Comparison of ENCODE assay signal across 1 cellular context in genomic region chr14:103879570-103880333, GRCh38.
TF ChIP-seq lines count a peak whose summit lies in the region.

No MANE protein-coding gene starts in this region.

TF ChIP-seq in HepG2, 621 proteins besides CTCF, POLR2A, EP300 and RAD21 (continued from another document and continues in another):
- TF ChIP-seq DMTF1 (CRISPR knock-in tag; IDR thresholded peaks at IDR 0.05), result no peak
- TF ChIP-seq HMGXB4 (CRISPR knock-in tag; IDR thresholded peaks at IDR 0.05; ENCODE audit: borderline replicate concordance in 1 of 2, low read depth in 1 of 2), result peak; percentile 14 to 78
- TF ChIP-seq HHEX (CRISPR knock-in tag; IDR thresholded peaks at IDR 0.05), result no peak
- no peak for TF ChIP-seq TRIM22 (IDR thresholded peaks at IDR 0.05)
- TF ChIP-seq ZNF296 (CRISPR knock-in tag; conservative IDR thresholded peaks at IDR 0.05), result no peak
- peak; percentile 81; the same call in 1 of the 2 replicates for TF ChIP-seq ZFP1 (CRISPR knock-in tag; IDR thresholded peaks at IDR 0.05)
- no peak for TF ChIP-seq CAMTA2 (CRISPR knock-in tag; IDR thresholded peaks at IDR 0.05; ENCODE audit: borderline replicate concordance)
- peak; percentile 61; the same call in 1 of the 2 replicates for TF ChIP-seq HMGXB3 (CRISPR knock-in tag; IDR thresholded peaks at IDR 0.05; ENCODE audit: borderline replicate concordance)
- TF ChIP-seq DNMT3B (CRISPR knock-in tag; conservative IDR thresholded peaks at IDR 0.05), result no peak
- no peak for TF ChIP-seq JUNB (CRISPR knock-in tag; IDR thresholded peaks at IDR 0.05; ENCODE audit: borderline replicate concordance)
- peak; percentile 78; the same call in 1 of the 2 replicates for TF ChIP-seq MEIS1 (CRISPR knock-in tag; IDR thresholded peaks at IDR 0.05; ENCODE audit: borderline replicate concordance)
- peak; percentile 70 for TF ChIP-seq CEBPG (CRISPR knock-in tag; IDR thresholded peaks at IDR 0.05)
- TF ChIP-seq SAP130 (CRISPR knock-in tag; IDR thresholded peaks at IDR 0.05; ENCODE audit: low read depth), result peak; percentile 90
- TF ChIP-seq ZSCAN25 (CRISPR knock-in tag; IDR thresholded peaks at IDR 0.05), result no peak
- peak; percentile 68; the same call in 1 of the 2 replicates for TF ChIP-seq ZNF350 (CRISPR knock-in tag; IDR thresholded peaks at IDR 0.05; ENCODE audit: borderline replicate concordance, low read depth)
- TF ChIP-seq CREM (IDR thresholded peaks at IDR 0.05), result peak; percentile 60; the same call in 1 of the 2 replicates
- no peak for TF ChIP-seq CREM (CRISPR knock-in tag; IDR thresholded peaks at IDR 0.05)
- TF ChIP-seq THAP9 (CRISPR knock-in tag; IDR thresholded peaks at IDR 0.05; ENCODE audit: borderline replicate concordance), result peak; percentile 85; the same call in 1 of the 2 replicates
- TF ChIP-seq KLF9 (CRISPR knock-in tag; IDR thresholded peaks at IDR 0.05; ENCODE audit: low read depth), result no peak
- no peak for TF ChIP-seq MAFF (IDR thresholded peaks at IDR 0.05; ENCODE audit: low read depth, low read length)
- no peak for TF ChIP-seq USF2 (IDR thresholded peaks at IDR 0.05; ENCODE audit: low read depth, low read length)
- peak; percentile 29; the same call in 1 of the 2 replicates for TF ChIP-seq USF2 (CRISPR knock-in tag; IDR thresholded peaks at IDR 0.05; ENCODE audit: borderline replicate concordance)
- TF ChIP-seq NR2C2 (CRISPR knock-in tag; IDR thresholded peaks at IDR 0.05; ENCODE audit: borderline replicate concordance), result peak; percentile 79
- TF ChIP-seq NR2F2 (IDR thresholded peaks at IDR 0.05; ENCODE audit: borderline replicate concordance, low read depth), result peak; percentile 69; the same call in 1 of the 2 replicates
- TF ChIP-seq WIZ (CRISPR knock-in tag; IDR thresholded peaks at IDR 0.05), result no peak
- peak; percentile 57; the same call in 1 of the 2 replicates for TF ChIP-seq SRY (CRISPR knock-in tag; IDR thresholded peaks at IDR 0.05)
- TF ChIP-seq ZC3H13 (CRISPR knock-in tag; IDR thresholded peaks at IDR 0.05), result 0 out of 2 replicates have a peak, but pooled peaks have one; percentile 23
- TF ChIP-seq TGIF2 (CRISPR knock-in tag; IDR thresholded peaks at IDR 0.05), result no peak
- TF ChIP-seq FLYWCH1 (CRISPR knock-in tag; IDR thresholded peaks at IDR 0.05), result no peak
- no peak for TF ChIP-seq ZNF367 (CRISPR knock-in tag; IDR thresholded peaks at IDR 0.05; ENCODE audit: borderline replicate concordance)
- peak; percentile 69; the same call in 1 of the 2 replicates for TF ChIP-seq FOXK1 (CRISPR knock-in tag; IDR thresholded peaks at IDR 0.05; ENCODE audit: borderline replicate concordance, low read depth)
- TF ChIP-seq NR1H2 (CRISPR knock-in tag; IDR thresholded peaks at IDR 0.05; ENCODE audit: borderline replicate concordance, low read depth), result no peak
- peak; percentile 83 for TF ChIP-seq ARID4A (CRISPR knock-in tag; IDR thresholded peaks at IDR 0.05; ENCODE audit: borderline replicate concordance)
- TF ChIP-seq ATF3 (CRISPR knock-in tag; IDR thresholded peaks at IDR 0.05), result 0 out of 2 replicates have a peak, but pooled peaks have one; percentile 62
